ENCODE assay signal across 9 cellular contexts in genomic region chr19:6521718-6522646, GRCh38. TPM values are rescaled to one million over a fixed set of nuclear protein-coding genes. Genes with fewer than 3 reads are reported as not detected.
DNase-seq lines count a peak whose midpoint lies in the region; ATAC-seq, FAIRE-seq and TF ChIP-seq lines count a peak whose summit lies in the region.
"Had no signal": no experiment of that assay in that cellular context is flagged by ENCODE, and none has a peak within 500 bp of the region (broad histone marks: within the 10 kb centered on the region; RNA-seq: fewer than 3 reads in every experiment).

No MANE protein-coding gene starts in this region.

- H3K9ac ChIP-seq in BLaER1 (no peak overlapping the region), smooth muscle cell (ENCODE audit: low read depth) (no peak overlapping the region)

- H3K27me3 ChIP-seq in BLaER1, result no peaks in the 10 kb centered on the region
- peaks cover 9% of the 10 kb centered on the region for H3K27me3 ChIP-seq in osteoblast (ENCODE audit: insufficient read depth, low read length)
- no peaks in the 10 kb centered on the region for H3K27me3 ChIP-seq in smooth muscle cell (ENCODE audit: low read depth)

- H3K4me3 Mint-ChIP-seq in mesothelial cell of epicardium, result no peak overlapping the region

- H3K27ac Mint-ChIP-seq in mesothelial cell of epicardium, result no peak overlapping the region

- ATAC-seq in HG03457 (IDR thresholded peaks at IDR 0.05; ENCODE audit: unreplicated experiment), result peak; percentile 37

- no peaks in the 10 kb centered on the region for H3F3A ChIP-seq in smooth muscle cell (ENCODE audit: low read depth)

- no peaks in the 10 kb centered on the region for H4K20me1 ChIP-seq in BLaER1
- H4K20me1 ChIP-seq in osteoblast (ENCODE audit: insufficient read depth, low read length), result no peaks in the 10 kb centered on the region
- H4K20me1 ChIP-seq in smooth muscle cell (ENCODE audit: low read depth), result no peaks in the 10 kb centered on the region

- 68% methylated on average over 20 of the region's 20 CpGs for WGBS in smooth muscle cell (ENCODE audit: low lambda C conversion rate)

- no peaks in the 10 kb centered on the region for H3K36me3 Mint-ChIP-seq in mesothelial cell of epicardium
- H3K36me3 Mint-ChIP-seq: brain had no signal

- peaks cover 3% of the 10 kb centered on the region for H3K4me1 Mint-ChIP-seq in mesothelial cell of epicardium

- no peak overlapping the region for H3K4me3 ChIP-seq in BLaER1
- H3K4me3 ChIP-seq in osteoblast (ENCODE audit: insufficient read depth, low read length), result no peak overlapping the region
- no peak overlapping the region for H3K4me3 ChIP-seq in smooth muscle cell

- TF ChIP-seq CTCF in osteoblast (IDR thresholded peaks at IDR 0.05; ENCODE audit: extremely low read depth, low read depth, low read length), result no peak
- no peak for TF ChIP-seq CTCF in smooth muscle cell (IDR thresholded peaks at IDR 0.05; ENCODE audit: borderline replicate concordance, insufficient read depth, poor library complexity, severe bottlenecking)
- no peak for TF ChIP-seq CTCF in mesothelial cell of epicardium (IDR thresholded peaks at IDR 0.05; ENCODE audit: unreplicated experiment)

- H3K4me2 ChIP-seq in BLaER1, result peak overlapping the region; percentile 61
- H3K4me2 ChIP-seq in osteoblast (ENCODE audit: insufficient read depth, low read length), result peak overlapping the region; percentile 23
- H3K4me2 ChIP-seq in smooth muscle cell, result no peak overlapping the region

- peaks cover 20% of the 10 kb centered on the region for H3K27me3 Mint-ChIP-seq in mesothelial cell of epicardium (ENCODE audit: low read depth)

- no peak for DNase-seq in GM19239 (ENCODE audit: insufficient read length, low spot score)
- DNase-seq in activated CD8-positive, alpha-beta memory T cell treated with anti-CD3 and anti-CD28 coated beads, Interleukin-2, amount 50 U/mL, for 24 hours (ENCODE audit: extremely low read depth), result peak; percentile 35
- DNase-seq in osteoblast (ENCODE audit: insufficient read length, low spot score, missing footprints), result peak; percentile 76
- no peak for DNase-seq in smooth muscle cell (lab: John Stamatoyannopoulos, UW; ENCODE audit: unreplicated experiment)
- no peak for DNase-seq in mesothelial cell of epicardium (ENCODE audit: low spot score in 2 of 2, unreplicated experiment in 2 of 2)
- DNase-seq in OCI-M2 (lab: John Stamatoyannopoulos, UW; ENCODE audit: unreplicated experiment), result no peak

- H3K4me1 ChIP-seq in BLaER1 (peaks cover 39% of the 10 kb centered on the region), osteoblast (ENCODE audit: insufficient read depth, low read length) (peaks cover 9% of the 10 kb centered on the region), smooth muscle cell (ENCODE audit: low read depth) (no peaks in the 10 kb centered on the region)

- H2AFZ ChIP-seq in osteoblast (ENCODE audit: low read length) (no peak overlapping the region), smooth muscle cell (ENCODE audit: low read depth) (no peak overlapping the region)

- H3K79me2 ChIP-seq in osteoblast (ENCODE audit: insufficient read depth, low read length), result no peaks in the 10 kb centered on the region
- H3K79me2 ChIP-seq in smooth muscle cell (ENCODE audit: low read depth), result no peaks in the 10 kb centered on the region

- H3K27ac ChIP-seq in BLaER1 (peak overlapping the region; percentile 28), osteoblast (ENCODE audit: low read depth, low read length) (no peak overlapping the region), smooth muscle cell (ENCODE audit: low read depth) (no peak overlapping the region)

- no peaks in the 10 kb centered on the region for H3K9me3 ChIP-seq in BLaER1
- H3K9me3 ChIP-seq in osteoblast (ENCODE audit: low read depth, low read length), result no peaks in the 10 kb centered on the region
- no peaks in the 10 kb centered on the region for H3K9me3 ChIP-seq in smooth muscle cell (replicated peaks; ENCODE audit: low read depth)

- FAIRE-seq in GM19239 (lab: Jason Lieb, UNC), result peak; percentile 98

- H3K9me3 Mint-ChIP-seq in mesothelial cell of epicardium, result no peaks in the 10 kb centered on the region

- H3K36me3 ChIP-seq in BLaER1 (no peaks in the 10 kb centered on the region), osteoblast (ENCODE audit: insufficient read depth, low read length) (no peaks in the 10 kb centered on the region), smooth muscle cell (ENCODE audit: low read depth) (no peaks in the 10 kb centered on the region)

RNA-seq across cellular contexts. Expression of gene TNFSF9, which starts 8.8 kb away (rescaled TPM):
- 12.7 and 16.6 TPM in 2 replicates for total RNA-seq in osteoblast
- total RNA-seq in smooth muscle cell, result 1.3 and 3.4 TPM in 2 replicates
- 4.6 and 7.3 TPM in 2 replicates for polyA plus RNA-seq in smooth muscle cell
- 0.76 to 1.5 TPM (median 1.1 TPM) in 3 replicates for total RNA-seq in mesothelial cell of epicardium

RNA-seq across cellular contexts. Expression of gene TUBB4A, which starts 19.9 kb away (rescaled TPM):
- not detected in 2 replicates for total RNA-seq in osteoblast
- total RNA-seq in smooth muscle cell, result not detected in 2 replicates
- not detected in 2 replicates for polyA plus RNA-seq in smooth muscle cell
- 10.5 to 13.5 TPM (median 13.0 TPM) in 3 replicates for total RNA-seq in mesothelial cell of epicardium

RNA-seq across cellular contexts. Expression of gene DENND1C, which starts 40.4 kb away (rescaled TPM):
- total RNA-seq in osteoblast (not detected in 2 replicates), smooth muscle cell (0.04 TPM in 1 of 2 replicates, not detected in the other), mesothelial cell of epicardium (0.42 to 0.75 TPM (median 0.63 TPM) in 3 replicates)
- 0.67 and 3.3 TPM in 2 replicates for polyA plus RNA-seq in smooth muscle cell

RNA-seq across cellular contexts. Expression of gene CRB3, which starts 57.9 kb away (rescaled TPM):
- total RNA-seq in osteoblast (not detected in 2 replicates), smooth muscle cell (4.0 and 7.8 TPM in 2 replicates), mesothelial cell of epicardium (18.9 to 21.9 TPM (median 20.6 TPM) in 3 replicates)
- 2.5 and 12.1 TPM in 2 replicates for polyA plus RNA-seq in smooth muscle cell

Comparison
In these comparisons a context has a peak if more than half of its experiments do, and no peak if none do; other contexts are left out.
1. DNase-seq: peak in activated CD8-positive, alpha-beta memory T cell treated with anti-CD3 and anti-CD28 coated beads, Interleukin-2, amount 50 U/mL, for 24 hours (single experiment) and osteoblast (single experiment); none in GM19239 (single experiment), smooth muscle cell (single experiment), mesothelial cell of epicardium (0 of 2) and OCI-M2 (single experiment).
2. RNA of gene TUBB4A, which starts 19.9 kb away (total RNA-seq): 10.5 to 13.5 TPM in mesothelial cell of epicardium; not detected in osteoblast and not detected in smooth muscle cell; every median in the first group is over 10 times any median in the second.